ENCODE assay signal across 8 cellular contexts in genomic region chr2:69386789-69387734, GRCh38. TPM values are rescaled to one million over a fixed set of nuclear protein-coding genes. Genes with fewer than 3 reads are reported as not detected.
DNase-seq lines count a peak whose midpoint lies in the region; ATAC-seq, FAIRE-seq and TF ChIP-seq lines count a peak whose summit lies in the region.

GFPT1 (minus strand) TSS chr2:69387227; CDS start chr2:69387071, 156 bp downstream.

- no peaks in the 10 kb centered on the region for H4K20me1 ChIP-seq in keratinocyte (ENCODE audit: control insufficient read depth, extremely low read depth, insufficient read depth, low read length)

- dilution Hi-C loops in keratinocyte (cut with MboI; ENCODE audit: extremely low pct_ligation_motif_present, low sequenced_read_pairs) = no loop called here

- H3K27me3 Mint-ChIP-seq in central memory CD8-positive, alpha-beta T cell = no peaks in the 10 kb centered on the region

- peaks cover 2% of the 10 kb centered on the region for H3K36me3 Mint-ChIP-seq in central memory CD8-positive, alpha-beta T cell (ENCODE audit: insufficient read depth)

- peak; percentile 87 for ATAC-seq in GM19035 (IDR thresholded peaks at IDR 0.05; ENCODE audit: unreplicated experiment)
- ATAC-seq in HG03342 (IDR thresholded peaks at IDR 0.05; ENCODE audit: unreplicated experiment) = peak; percentile 84
- ATAC-seq in activated CD4-positive, CD25-positive, alpha-beta regulatory T cell treated with anti-CD3 and anti-CD28 coated beads, Interleukin-2, amount 50 U/mL, for 24 hours = peak; percentile 96 to 97
- peak; percentile 95 for ATAC-seq in central memory CD8-positive, alpha-beta T cell (replicated peaks; ENCODE audit: extremely low read depth, poor library complexity, severe bottlenecking)

- TF ChIP-seq CTCF in AG09309 (IDR thresholded peaks at IDR 0.05; ENCODE audit: control insufficient read depth, insufficient read depth, low read depth, low read length, missing control alignments) (no peak), keratinocyte (optimal IDR thresholded peaks at IDR 0.05 in 1 of 3, IDR thresholded peaks at IDR 0.05 in 1 of 3, conservative IDR thresholded peaks at IDR 0.05 in 1 of 3; ENCODE audit: extremely low read depth in 1 of 3, insufficient read depth in 2 of 3, low read length in 3 of 3) (no peak)

- H3K79me2 ChIP-seq in keratinocyte (ENCODE audit: control insufficient read depth, insufficient read depth, low read length) = peaks cover 44% of the 10 kb centered on the region

- DNase-seq in AG09309 (ENCODE audit: low read depth) (peak; percentile 65), NCI-H446 (lab: John Stamatoyannopoulos, UW) (peak; percentile 77 to 93), keratinocyte (ENCODE audit: low read depth, low spot score) (peak; percentile 41)
- DNase-seq in central memory CD8-positive, alpha-beta T cell (ENCODE audit: low spot score in 2 of 2) = peak; percentile 86
- DNase-seq in stimulated activated CD4-positive, alpha-beta T cell treated with anti-CD3 and anti-CD28 coated beads, Interleukin-12 subunit alpha, Interleukin-12 subunit beta, amount 100 ng/mL, for 48 hours (ENCODE audit: low read depth in 2 of 3, low spot score in 1 of 3) = peak; percentile 83 to 93 (median 87)

- H3K4me1 ChIP-seq in keratinocyte (ENCODE audit: control insufficient read depth, extremely low read depth, insufficient read depth, low read length) = peaks cover 21% of the 10 kb centered on the region

- no peaks in the 10 kb centered on the region for H3K9me3 Mint-ChIP-seq in central memory CD8-positive, alpha-beta T cell

- peak within 1 kb of the TSS; percentile 99 for H3K4me2 ChIP-seq in keratinocyte (ENCODE audit: control insufficient read depth, extremely low read depth, insufficient read depth, low read depth, low read length)

- peaks cover 0 to 3% of the 10 kb centered on the region in 2 experiments for H3K36me3 ChIP-seq in keratinocyte (ENCODE audit: control insufficient read depth in 2 of 2, extremely low read depth in 1 of 2, insufficient read depth in 2 of 2, low read length in 2 of 2)

- peak within 1 kb of the TSS; percentile 73 for H3K27ac Mint-ChIP-seq in central memory CD8-positive, alpha-beta T cell (ENCODE audit: low read depth)

- H3K9me1 ChIP-seq in keratinocyte (ENCODE audit: control insufficient read depth, extremely low read depth, insufficient read depth, low read length) = no peaks in the 10 kb centered on the region

- H3K9ac ChIP-seq in keratinocyte (ENCODE audit: control insufficient read depth, extremely low read depth, insufficient read depth, low read length) = peak within 1 kb of the TSS; percentile 91

- no peaks in the 10 kb centered on the region for H3K9me3 ChIP-seq in keratinocyte (ENCODE audit: control insufficient read depth, low read depth, low read length)

- H3K27me3 ChIP-seq in keratinocyte (ENCODE audit: control insufficient read depth, extremely low read depth, insufficient read depth, low read length) = no peaks in the 10 kb centered on the region

- H3K4me3 ChIP-seq in AG09309 (ENCODE audit: control insufficient read depth, low read depth, low read length) (peak within 1 kb of the TSS; percentile 61), keratinocyte (ENCODE audit: control insufficient read depth in 2 of 3, extremely low read depth in 1 of 3, insufficient read depth in 2 of 3, low read depth in 1 of 3, low read length in 3 of 3) (peak within 1 kb of the TSS; percentile 70 to 99 (median 98))

- H3K4me1 Mint-ChIP-seq in central memory CD8-positive, alpha-beta T cell = peaks cover 36% of the 10 kb centered on the region

- peak within 1 kb of the TSS; percentile 92 for H3K27ac ChIP-seq in keratinocyte (ENCODE audit: control insufficient read depth, insufficient read depth, low read length)

- peak within 1 kb of the TSS; percentile 86 for H3K4me3 Mint-ChIP-seq in central memory CD8-positive, alpha-beta T cell

- peak within 1 kb of the TSS; percentile 93 for H2AFZ ChIP-seq in keratinocyte (ENCODE audit: control insufficient read depth, low read length)

- FAIRE-seq in keratinocyte (lab: Jason Lieb, UNC) = no peak

RNA-seq across cellular contexts. Expression of gene GFPT1, which starts in this region (rescaled TPM):
- 7.2 to 12.9 TPM (median 12.1 TPM) in 3 replicates for polyA plus RNA-seq in keratinocyte
- 71.4 TPM for polyA plus RNA-seq in keratinocyte (2011; ENCODE audit: low read depth)
- polyA plus RNA-seq in keratinocyte (2011; cell fraction: cytosol; rRNA removed) = 6.7 and 11.8 TPM in 2 replicates
- polyA plus RNA-seq in keratinocyte (2011; cell fraction: nucleus; rRNA removed) = 10.4 and 14.3 TPM in 2 replicates
- 15.6 and 24.5 TPM in 2 replicates for polyA plus RNA-seq in keratinocyte (2012; ENCODE audit: low replicate concordance)
- 8.3 to 16.4 TPM (median 8.7 TPM) in 3 replicates for polyA minus RNA-seq in keratinocyte
- polyA minus RNA-seq in keratinocyte (2011; cell fraction: cytosol; rRNA and poly(A)+ RNA removed) = 31.1 TPM
- 10.4 and 24.2 TPM in 2 replicates for polyA minus RNA-seq in keratinocyte (2011; cell fraction: nucleus; rRNA and poly(A)+ RNA removed)

Comparison
In these comparisons a context has a peak if more than half of its experiments do, and no peak if none do; other contexts are left out.
1. Peak in every context shown above with its lines: DNase-seq, ATAC-seq, H3K4me3 ChIP-seq and H3K27ac ChIP-seq.